ENCODE assay signal across 1 cellular context in genomic region chr9:33165263-33166151, GRCh38.
A peak's percentile ranks its signal among the peaks of the same experiment; 100 is the strongest.
TF ChIP-seq lines count a peak whose summit lies in the region.

No MANE protein-coding gene starts in this region.

TF ChIP-seq in K562, 482 proteins besides CTCF, POLR2A, EP300 and RAD21 (continued from another document and continues in another):
- TF ChIP-seq, protein P1, sequence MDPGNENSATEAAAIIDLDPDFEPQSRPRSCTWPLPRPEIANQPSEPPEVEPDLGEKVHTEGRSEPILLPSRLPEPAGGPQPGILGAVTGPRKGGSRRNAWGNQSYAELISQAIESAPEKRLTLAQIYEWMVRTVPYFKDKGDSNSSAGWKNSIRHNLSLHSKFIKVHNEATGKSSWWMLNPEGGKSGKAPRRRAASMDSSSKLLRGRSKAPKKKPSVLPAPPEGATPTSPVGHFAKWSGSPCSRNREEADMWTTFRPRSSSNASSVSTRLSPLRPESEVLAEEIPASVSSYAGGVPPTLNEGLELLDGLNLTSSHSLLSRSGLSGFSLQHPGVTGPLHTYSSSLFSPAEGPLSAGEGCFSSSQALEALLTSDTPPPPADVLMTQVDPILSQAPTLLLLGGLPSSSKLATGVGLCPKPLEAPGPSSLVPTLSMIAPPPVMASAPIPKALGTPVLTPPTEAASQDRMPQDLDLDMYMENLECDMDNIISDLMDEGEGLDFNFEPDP (CRISPR knock-in tag; IDR thresholded peaks at IDR 0.05), result no peak
- TF ChIP-seq STAG1 (CRISPR knock-in tag; IDR thresholded peaks at IDR 0.05; ENCODE audit: borderline replicate concordance) (no peak), CREB3 (tag; conservative IDR thresholded peaks at IDR 0.05; ENCODE audit: low read depth) (no peak), PRMT5 (CRISPR knock-in tag; IDR thresholded peaks at IDR 0.05) (no peak), EGR1 (conservative IDR thresholded peaks at IDR 0.05) (no peak), CREM (IDR thresholded peaks at IDR 0.05; ENCODE audit: low read depth) (peak; percentile 49), RCOR1 (IDR thresholded peaks at IDR 0.05; ENCODE audit: borderline replicate concordance in 1 of 2, low read depth in 2 of 2, low read length in 2 of 2) (peak in 1 of 2 experiments; percentile 45; a peak in 1 of 4 replicates), NFE2 (IDR thresholded peaks at IDR 0.05; ENCODE audit: low read depth) (peak; percentile 75), SP1 (CRISPR knock-in tag; IDR thresholded peaks at IDR 0.05) (no peak), COPS2 (conservative IDR thresholded peaks at IDR 0.05) (no peak), ZFP36 (IDR thresholded peaks at IDR 0.05; ENCODE audit: low read depth, low read length, partially characterized antibody) (peak; percentile 94), ZBTB17 (CRISPR knock-in tag; IDR thresholded peaks at IDR 0.05) (no peak), BRD4 (IDR thresholded peaks at IDR 0.05) (no peak), EP400 (IDR thresholded peaks at IDR 0.05) (peak; percentile 67), CBX2 (IDR thresholded peaks at IDR 0.05; ENCODE audit: insufficient read depth, low read length, poor library complexity, severe bottlenecking) (no peak), ZNF583 (CRISPR knock-in tag; IDR thresholded peaks at IDR 0.05) (no peak), ZNF561 (CRISPR knock-in tag; conservative IDR thresholded peaks at IDR 0.05) (no peak), HDAC8 (tag; IDR thresholded peaks at IDR 0.05) (no peak), ZSCAN32 (CRISPR knock-in tag; IDR thresholded peaks at IDR 0.05) (no peak), ZBTB40 (IDR thresholded peaks at IDR 0.05) (no peak), ZBTB40 (CRISPR knock-in tag; IDR thresholded peaks at IDR 0.05) (no peak), SMAD1 (IDR thresholded peaks at IDR 0.05; ENCODE audit: low read depth, low read length, partially characterized antibody) (peak; percentile 76), TARDBP (IDR thresholded peaks at IDR 0.05) (no peak), ZC3H4 (CRISPR knock-in tag; IDR thresholded peaks at IDR 0.05; ENCODE audit: borderline replicate concordance) (no peak), ZKSCAN1 (IDR thresholded peaks at IDR 0.05; ENCODE audit: low read depth, low read length) (no peak), ZNF384 (IDR thresholded peaks at IDR 0.05; ENCODE audit: low read depth, low read length) (no peak), NR0B1 (IDR thresholded peaks at IDR 0.05; ENCODE audit: partially characterized antibody) (no peak), ZNF41 (CRISPR knock-in tag; conservative IDR thresholded peaks at IDR 0.05) (no peak), JUNB (CRISPR knock-in tag; conservative IDR thresholded peaks at IDR 0.05) (no peak), TRIM28 (IDR thresholded peaks at IDR 0.05) (0 out of 2 replicates have a peak, but pooled peaks have one; percentile 22), TCF7L2 (IDR thresholded peaks at IDR 0.05; ENCODE audit: low read depth, low read length) (no peak), FOSL1 (tag; conservative IDR thresholded peaks at IDR 0.05) (peak; percentile 23; the same call in 1 of the 2 replicates), SMC3 (conservative IDR thresholded peaks at IDR 0.05; ENCODE audit: insufficient read depth, low read depth, low read length) (no peak)
- TF ChIP-seq, protein P2, sequence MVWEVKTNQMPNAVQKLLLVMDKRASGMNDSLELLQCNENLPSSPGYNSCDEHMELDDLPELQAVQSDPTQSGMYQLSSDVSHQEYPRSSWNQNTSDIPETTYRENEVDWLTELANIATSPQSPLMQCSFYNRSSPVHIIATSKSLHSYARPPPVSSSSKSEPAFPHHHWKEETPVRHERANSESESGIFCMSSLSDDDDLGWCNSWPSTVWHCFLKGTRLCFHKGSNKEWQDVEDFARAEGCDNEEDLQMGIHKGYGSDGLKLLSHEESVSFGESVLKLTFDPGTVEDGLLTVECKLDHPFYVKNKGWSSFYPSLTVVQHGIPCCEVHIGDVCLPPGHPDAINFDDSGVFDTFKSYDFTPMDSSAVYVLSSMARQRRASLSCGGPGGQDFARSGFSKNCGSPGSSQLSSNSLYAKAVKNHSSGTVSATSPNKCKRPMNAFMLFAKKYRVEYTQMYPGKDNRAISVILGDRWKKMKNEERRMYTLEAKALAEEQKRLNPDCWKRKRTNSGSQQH (CRISPR knock-in tag; IDR thresholded peaks at IDR 0.05), result no peak
- TF ChIP-seq, protein P3, sequence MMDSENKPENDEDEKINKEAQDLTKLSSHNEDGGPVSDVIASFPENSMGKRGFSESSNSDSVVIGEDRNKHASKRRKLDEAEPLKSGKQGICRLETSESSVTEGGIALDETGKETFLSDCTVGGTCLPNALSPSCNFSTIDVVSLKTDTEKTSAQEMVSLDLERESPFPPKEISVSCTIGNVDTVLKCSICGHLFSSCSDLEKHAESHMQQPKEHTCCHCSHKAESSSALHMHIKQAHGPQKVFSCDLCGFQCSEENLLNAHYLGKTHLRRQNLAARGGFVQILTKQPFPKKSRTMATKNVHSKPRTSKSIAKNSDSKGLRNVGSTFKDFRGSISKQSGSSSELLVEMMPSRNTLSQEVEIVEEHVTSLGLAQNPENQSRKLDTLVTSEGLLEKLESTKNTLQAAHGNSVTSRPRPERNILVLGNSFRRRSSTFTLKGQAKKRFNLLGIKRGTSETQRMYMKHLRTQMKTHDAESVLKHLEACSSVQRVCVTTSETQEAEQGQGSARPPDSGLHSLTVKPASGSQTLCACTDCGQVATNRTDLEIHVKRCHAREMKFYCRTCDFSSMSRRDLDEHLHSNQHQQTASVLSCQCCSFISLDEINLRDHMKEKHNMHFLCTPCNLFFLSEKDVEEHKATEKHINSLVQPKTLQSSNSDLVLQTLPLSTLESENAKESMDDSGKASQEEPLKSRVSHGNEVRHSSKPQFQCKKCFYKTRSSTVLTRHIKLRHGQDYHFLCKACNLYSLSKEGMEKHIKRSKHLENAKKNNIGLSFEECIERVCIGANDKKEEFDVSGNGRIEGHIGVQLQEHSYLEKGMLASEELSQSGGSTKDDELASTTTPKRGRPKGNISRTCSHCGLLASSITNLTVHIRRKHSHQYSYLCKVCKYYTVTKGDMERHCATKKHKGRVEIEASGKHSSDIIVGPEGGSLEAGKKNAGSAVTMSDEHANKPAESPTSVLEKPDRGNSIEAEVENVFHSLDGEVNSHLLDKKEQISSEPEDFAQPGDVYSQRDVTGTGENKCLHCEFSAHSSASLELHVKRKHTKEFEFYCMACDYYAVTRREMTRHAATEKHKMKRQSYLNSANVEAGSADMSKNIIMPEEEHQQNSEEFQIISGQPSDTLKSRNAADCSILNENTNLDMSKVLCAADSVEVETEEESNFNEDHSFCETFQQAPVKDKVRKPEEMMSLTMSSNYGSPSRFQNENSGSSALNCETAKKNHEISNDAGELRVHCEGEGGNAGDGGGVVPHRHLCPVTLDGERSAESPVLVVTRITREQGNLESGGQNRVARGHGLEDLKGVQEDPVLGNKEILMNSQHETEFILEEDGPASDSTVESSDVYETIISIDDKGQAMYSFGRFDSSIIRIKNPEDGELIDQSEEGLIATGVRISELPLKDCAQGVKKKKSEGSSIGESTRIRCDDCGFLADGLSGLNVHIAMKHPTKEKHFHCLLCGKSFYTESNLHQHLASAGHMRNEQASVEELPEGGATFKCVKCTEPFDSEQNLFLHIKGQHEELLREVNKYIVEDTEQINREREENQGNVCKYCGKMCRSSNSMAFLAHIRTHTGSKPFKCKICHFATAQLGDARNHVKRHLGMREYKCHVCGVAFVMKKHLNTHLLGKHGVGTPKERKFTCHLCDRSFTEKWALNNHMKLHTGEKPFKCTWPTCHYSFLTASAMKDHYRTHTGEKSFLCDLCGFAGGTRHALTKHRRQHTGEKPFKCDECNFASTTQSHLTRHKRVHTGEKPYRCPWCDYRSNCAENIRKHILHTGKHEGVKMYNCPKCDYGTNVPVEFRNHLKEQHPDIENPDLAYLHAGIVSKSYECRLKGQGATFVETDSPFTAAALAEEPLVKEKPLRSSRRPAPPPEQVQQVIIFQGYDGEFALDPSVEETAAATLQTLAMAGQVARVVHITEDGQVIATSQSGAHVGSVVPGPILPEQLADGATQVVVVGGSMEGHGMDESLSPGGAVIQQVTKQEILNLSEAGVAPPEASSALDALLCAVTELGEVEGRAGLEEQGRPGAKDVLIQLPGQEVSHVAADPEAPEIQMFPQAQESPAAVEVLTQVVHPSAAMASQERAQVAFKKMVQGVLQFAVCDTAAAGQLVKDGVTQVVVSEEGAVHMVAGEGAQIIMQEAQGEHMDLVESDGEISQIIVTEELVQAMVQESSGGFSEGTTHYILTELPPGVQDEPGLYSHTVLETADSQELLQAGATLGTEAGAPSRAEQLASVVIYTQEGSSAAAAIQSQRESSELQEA (IDR thresholded peaks at IDR 0.05; ENCODE audit: low read depth), result no peak
